Comparison of ENCODE assay signal across 26 cellular contexts in the genomic region with DNA sequence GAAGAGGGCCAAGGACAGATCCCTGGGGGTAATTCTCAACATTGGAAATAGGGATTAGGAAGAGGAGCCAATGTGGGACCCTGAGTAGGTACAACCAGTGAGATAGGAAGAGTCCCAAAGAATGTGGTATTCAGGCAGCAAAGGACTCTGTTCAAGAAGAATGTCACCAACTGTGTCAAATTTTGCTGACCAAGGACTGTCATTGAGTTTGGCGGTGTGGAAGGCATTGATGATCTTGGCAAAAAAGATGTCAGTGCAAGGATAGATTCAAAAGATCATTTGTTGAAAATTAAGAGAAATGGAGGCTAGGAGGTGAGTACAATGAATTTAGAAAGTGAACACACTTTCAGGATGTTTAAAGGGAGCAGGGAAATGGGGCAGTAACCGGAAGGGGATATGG.
DNase-seq lines count a peak whose midpoint lies in the region; ATAC-seq, FAIRE-seq and TF ChIP-seq lines count a peak whose summit lies in the region.
"Had no signal": no experiment of that assay in that cellular context is flagged by ENCODE, and none has a peak within 500 bp of the region (broad histone marks: within the 10 kb centered on the region; RNA-seq: fewer than 3 reads in every experiment).

No MANE protein-coding gene starts in this region.

- H3K4me2 ChIP-seq in K562 (ENCODE audit: insufficient read depth, low read length): no peak overlapping the region
- H3K4me2 ChIP-seq: BLaER1 had no signal

- no peaks in the 10 kb centered on the region for H3K9me1 ChIP-seq in K562 (ENCODE audit: control insufficient read depth, insufficient read depth, low read length)

- ATAC-seq in K562: no peak
- ATAC-seq: GM12878 had no signal

- CTCF ChIA-PET in K562 (lab: Yijun Ruan, JAX; ENCODE audit: low intra/inter-chr PET ratio): no interaction called here
- CTCF ChIA-PET in activated CD4-positive, alpha-beta memory T cell treated with anti-CD3 and anti-CD28 coated beads, Interleukin-2, amount 10 ng/mL, durations not matched to agents 7 days and 5 days (lab: Charles Lee): interaction anchor here (1.2 kb wide), 1 partner anchor 462 kb away, joined by 3 read pairs; no protein-coding TSS in a partner anchor

- H3K36me3 Mint-ChIP-seq in activated CD4-positive, alpha-beta memory T cell treated with anti-CD3 and anti-CD28 coated beads, Interleukin-2, amount 10 ng/mL, durations not matched to agents 7 days and 5 days (ENCODE audit: low read depth): peaks cover 35% of the 10 kb centered on the region
- H3K36me3 Mint-ChIP-seq: CD4-positive, CD25-positive, alpha-beta regulatory T cell had no signal

- H3K27me3 Mint-ChIP-seq in activated CD4-positive, alpha-beta memory T cell treated with anti-CD3 and anti-CD28 coated beads, Interleukin-2, amount 10 ng/mL, durations not matched to agents 7 days and 5 days: no peaks in the 10 kb centered on the region
- H3K27me3 Mint-ChIP-seq: CD4-positive, alpha-beta memory T cell; CD4-positive, CD25-positive, alpha-beta regulatory T cell; CD8-positive, alpha-beta memory T cell had no signal

- H3K27ac ChIP-seq in K562 (ENCODE audit: extremely low read depth, low read depth, low read length): no peak overlapping the region
- H3K27ac ChIP-seq: BLaER1 had no signal

- H3K9me3 ChIP-seq in K562 (replicated peaks; ENCODE audit: control insufficient read depth, insufficient read depth, low read depth, low read length): no peaks in the 10 kb centered on the region
- H3K9me3 ChIP-seq: BE2C, BLaER1 had no signal

- 82% methylated on average over 2 of the region's 2 CpGs for WGBS in K562 (ENCODE audit: insufficient coverage, low coverage, missing lambda C conversion rate)

- no peak overlapping the region for H3K27ac Mint-ChIP-seq in activated CD4-positive, alpha-beta memory T cell treated with anti-CD3 and anti-CD28 coated beads, Interleukin-2, amount 10 ng/mL, durations not matched to agents 7 days and 5 days
- H3K27ac Mint-ChIP-seq: CD14-positive monocyte; CD4-positive, alpha-beta memory T cell; CD4-positive, CD25-positive, alpha-beta regulatory T cell; CD8-positive, alpha-beta memory T cell had no signal

- no peak overlapping the region for H3K4me3 Mint-ChIP-seq in activated CD4-positive, alpha-beta memory T cell treated with anti-CD3 and anti-CD28 coated beads, Interleukin-2, amount 10 ng/mL, durations not matched to agents 7 days and 5 days
- H3K4me3 Mint-ChIP-seq: CD14-positive monocyte; CD4-positive, alpha-beta memory T cell; CD4-positive, CD25-positive, alpha-beta regulatory T cell; CD8-positive, alpha-beta memory T cell had no signal

- H3K9me3 Mint-ChIP-seq in activated CD4-positive, alpha-beta memory T cell treated with anti-CD3 and anti-CD28 coated beads, Interleukin-2, amount 10 ng/mL, durations not matched to agents 7 days and 5 days: no peaks in the 10 kb centered on the region
- H3K9me3 Mint-ChIP-seq: CD14-positive monocyte; CD4-positive, alpha-beta memory T cell; CD4-positive, CD25-positive, alpha-beta regulatory T cell; CD8-positive, alpha-beta memory T cell had no signal

- FAIRE-seq in H54 (lab: Jason Lieb, UNC) (peak; percentile 27), HTR-8/SVneo (lab: Jason Lieb, UNC) (peak; percentile 44), K562 (lab: Jason Lieb, UNC) (no peak)
- FAIRE-seq: A204.1, GM12878, GM12892, GM19239 had no signal

- DNase-seq in H54 (ENCODE audit: insufficient read length, low spot score) (no peak), HTR-8/SVneo (ENCODE audit: insufficient read length, low spot score) (no peak), K562 (ENCODE audit: extremely low read depth in 1 of 4, low spot score in 3 of 4) (no peak), GM13976 (ENCODE audit: low spot score) (no peak)
- no peak for DNase-seq in activated CD4-positive, alpha-beta memory T cell treated with anti-CD3 and anti-CD28 coated beads, Interleukin-2, amount 10 ng/mL, durations not matched to agents 7 days and 5 days
- DNase-seq: 8988T; ACHN; BE2C; C1 segment of cervical spinal cord; CD4-positive, alpha-beta memory T cell; CD4-positive, CD25-positive, alpha-beta regulatory T cell; CD8-positive, alpha-beta memory T cell; COR-L47; DMS 273 treated with DMSO at 0.1 percent for 48 hours; DMS153; DMS53; DMS79; DND-41; EL; GDM1 had no signal

- H3K4me1 Mint-ChIP-seq in activated CD4-positive, alpha-beta memory T cell treated with anti-CD3 and anti-CD28 coated beads, Interleukin-2, amount 10 ng/mL, durations not matched to agents 7 days and 5 days: peaks cover 14% of the 10 kb centered on the region
- H3K4me1 Mint-ChIP-seq: CD14-positive monocyte had no signal

- H3K36me3 ChIP-seq in K562 (ENCODE audit: control insufficient read depth, insufficient read depth, low read length): no peaks in the 10 kb centered on the region
- H3K36me3 ChIP-seq: BE2C, BLaER1 had no signal

- TF ChIP-seq EP300 in K562 (IDR thresholded peaks at IDR 0.05; ENCODE audit: low read length): no peak

- no peaks in the 10 kb centered on the region; a peak in 1 of 5 replicates for H3K27me3 ChIP-seq in K562 (ENCODE audit: control insufficient read depth in 2 of 2, insufficient read depth in 2 of 2, low read length in 2 of 2)
- H3K27me3 ChIP-seq: BLaER1 had no signal

- H2AFZ ChIP-seq in K562 (ENCODE audit: low read depth, low read length): no peak overlapping the region

- POLR2A ChIA-PET in K562 (lab: Yijun Ruan, JAX): interaction anchor here (1.2 kb wide), 1 partner anchor 9 kb away, joined by 3 read pairs; no protein-coding TSS in a partner anchor
- POLR2A ChIA-PET in activated CD4-positive, alpha-beta memory T cell treated with anti-CD3 and anti-CD28 coated beads, Interleukin-2, amount 10 ng/mL, durations not matched to agents 7 days and 5 days (lab: Charles Lee): no interaction called here

- in situ Hi-C loops in K562 (cut with MboI) (no loop called here), GM13976 (cut with MboI; ENCODE audit: low sequenced_read_pairs, unreplicated experiment) (no loop called here)

- intact Hi-C loops in K562 (cut with micrococcal nuclease): loop anchor here (5.0 kb wide), 1 partner anchor 38 kb away; no protein-coding TSS in a partner anchor

- no peaks in the 10 kb centered on the region for H4K20me1 ChIP-seq in K562 (replicated peaks; ENCODE audit: control insufficient read depth, insufficient read depth, low read length)
- H4K20me1 ChIP-seq: BLaER1 had no signal

- H3K9ac ChIP-seq in K562 (ENCODE audit: insufficient read depth in 1 of 2, low read depth in 2 of 2, low read length in 2 of 2): no peak overlapping the region
- H3K9ac ChIP-seq: BLaER1 had no signal

- no TSS peak for BruUV-seq in K562 (replicated peaks; lab: Mats Ljungman, UMichigan)

- peaks cover 0 to 13% of the 10 kb centered on the region in 2 experiments; a peak in 1 of 5 replicates for H3K4me1 ChIP-seq in K562 (replicated peaks in 1 of 2; ENCODE audit: control insufficient read depth in 2 of 2, insufficient read depth in 2 of 2, low read length in 2 of 2)
- H3K4me1 ChIP-seq: BE2C, BLaER1 had no signal

- TF ChIP-seq CTCF in K562 (IDR thresholded peaks at IDR 0.05 in 2 of 3, conservative IDR thresholded peaks at IDR 0.05 in 1 of 3; ENCODE audit: insufficient read depth in 2 of 3, low read depth in 1 of 3, low read length in 3 of 3): no peak
- TF ChIP-seq CTCF in GM13976 (IDR thresholded peaks at IDR 0.05; ENCODE audit: borderline replicate concordance, control extremely low read depth, extremely low read depth, insufficient read depth, missing control alignments): no peak

- H3K4me3 ChIP-seq in K562: no peak overlapping the region
- H3K4me3 ChIP-seq: BLaER1, GM12878 had no signal

- TF ChIP-seq RAD21 in K562 (CRISPR knock-in tag; conservative IDR thresholded peaks at IDR 0.05 in 1 of 2, IDR thresholded peaks at IDR 0.05 in 1 of 2): no peak

- no peak for TF ChIP-seq POLR2A in H54 (IDR thresholded peaks at IDR 0.05; ENCODE audit: low read depth, low read length)
- no peak for TF ChIP-seq POLR2A in K562 (conservative IDR thresholded peaks at IDR 0.05)

- H3K79me2 ChIP-seq in K562 (ENCODE audit: control insufficient read depth, insufficient read depth, low read length): no peaks in the 10 kb centered on the region

TF ChIP-seq in K562, 482 proteins besides CTCF, POLR2A, EP300 and RAD21:
- TF ChIP-seq SLC30A9 (CRISPR knock-in tag; IDR thresholded peaks at IDR 0.05) (no peak), ZNF316 (IDR thresholded peaks at IDR 0.05) (peak; percentile 35; the same call in 1 of the 2 replicates), MAFK (IDR thresholded peaks at IDR 0.05; ENCODE audit: low read length) (no peak)
